Comparison of ENCODE assay signal across 14 cellular contexts in the genomic region with DNA sequence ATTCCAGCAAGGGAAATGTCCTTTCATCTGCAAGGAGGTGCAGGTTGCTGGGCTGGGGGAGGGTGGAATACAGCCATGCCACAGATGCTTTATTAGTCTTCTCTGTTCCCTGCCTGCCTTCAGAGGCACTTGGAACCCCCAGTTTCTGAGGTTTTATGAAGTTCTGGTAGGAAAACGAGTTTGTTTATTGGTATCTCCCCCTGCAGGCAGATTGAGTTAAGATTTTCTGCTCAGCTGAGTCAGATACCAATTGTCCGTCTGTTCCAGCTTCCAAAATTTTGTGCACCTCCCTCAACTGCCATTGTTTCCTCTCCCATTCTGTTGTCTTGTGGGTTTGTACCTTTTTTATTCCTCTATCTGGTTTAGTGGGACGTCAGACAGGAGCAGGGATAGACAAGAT.
DNase-seq lines count a peak whose midpoint lies in the region; ATAC-seq and TF ChIP-seq lines count a peak whose summit lies in the region.
"Had no signal": no experiment of that assay in that cellular context is flagged by ENCODE, and none has a peak within 500 bp of the region (broad histone marks: within the 10 kb centered on the region; RNA-seq: fewer than 3 reads in every experiment).

No MANE protein-coding gene starts in this region.

- no peaks in the 10 kb centered on the region for H3K9me3 Mint-ChIP-seq in neural crest cell

- H3K36me3 Mint-ChIP-seq in neural crest cell (ENCODE audit: low read depth) = peaks cover 8% of the 10 kb centered on the region

- no peaks in the 10 kb centered on the region for H3K9me3 ChIP-seq in body of pancreas
- H3K9me3 ChIP-seq: stomach had no signal

- peaks cover 7% of the 10 kb centered on the region for H3K4me1 Mint-ChIP-seq in neural crest cell

- no peak overlapping the region for H3K27ac ChIP-seq in body of pancreas
- H3K27ac ChIP-seq: stomach had no signal

- DNase-seq in DMS53 (lab: John Stamatoyannopoulos, UW) (peak; percentile 78), cardiac fibroblast (ENCODE audit: low read depth in 2 of 2) (peak in 1 of 2 donors; percentile 25), neural crest cell (ENCODE audit: low read depth, low spot score) (no peak), superior temporal gyrus (ENCODE audit: extremely low spot score) (no peak), body of pancreas (no peak), GM19238 (ENCODE audit: insufficient read length, low spot score) (no peak)
- DNase-seq in Jurkat, Clone E6-1 (ENCODE audit: low read depth, low spot score) = peak; percentile 84
- DNase-seq: activated CD8-positive, alpha-beta memory T cell treated with anti-CD3 and anti-CD28 coated beads, Interleukin-2, amount 50 U/mL, for 48 hours; amniotic stem cell; COR-L47; effector memory CD4-positive, alpha-beta T cell; mammary epithelial cell; stimulated activated CD4-positive, alpha-beta T cell treated with anti-CD3 and anti-CD28 coated beads, Interleukin-4, amount 100 ng/mL, for 24 hours; stomach had no signal

- intact Hi-C loops in body of pancreas (cut with DNase I) = no loop called here

- H3K27me3 Mint-ChIP-seq in neural crest cell (ENCODE audit: low read depth) = no peaks in the 10 kb centered on the region

- H3K27ac Mint-ChIP-seq in neural crest cell (ENCODE audit: unreplicated experiment) = no peak overlapping the region

- no peak for ATAC-seq in body of pancreas

- TF ChIP-seq POLR2A in body of pancreas (IDR thresholded peaks at IDR 0.05) = no peak

- no peaks in the 10 kb centered on the region for H3K36me3 ChIP-seq in body of pancreas (replicated peaks in 1 of 2; ENCODE audit: insufficient read depth in 1 of 2, low read depth in 2 of 2)
- H3K36me3 ChIP-seq: stomach had no signal

- no peaks in the 10 kb centered on the region for H3K4me1 ChIP-seq in body of pancreas

- peak; percentile 26 for TF ChIP-seq CTCF in cardiac fibroblast (IDR thresholded peaks at IDR 0.05; ENCODE audit: low read depth, low read length)
- TF ChIP-seq CTCF in neural crest cell (conservative IDR thresholded peaks at IDR 0.05) = peak; percentile 40
- no peak for TF ChIP-seq CTCF in body of pancreas (IDR thresholded peaks at IDR 0.05)

- H3K4me3 ChIP-seq in Jurkat, Clone E6-1 (ENCODE audit: low read length) = no peak overlapping the region
- H3K4me3 ChIP-seq in cardiac fibroblast (replicated peaks in 1 of 2; ENCODE audit: low read depth in 2 of 2, low read length in 2 of 2) = no peak overlapping the region
- no peak overlapping the region for H3K4me3 ChIP-seq in body of pancreas
- H3K4me3 ChIP-seq: stomach had no signal

- H3K27me3 ChIP-seq in body of pancreas = no peaks in the 10 kb centered on the region
- H3K27me3 ChIP-seq: stomach had no signal

- 57 to 66% methylated on average over 3 of the region's 3 CpGs for WGBS in body of pancreas, 2 donors

- H3K4me3 Mint-ChIP-seq in neural crest cell = no peak overlapping the region

Comparison
In these comparisons a context has a peak if more than half of its experiments do, and no peak if none do; other contexts are left out.
1. DNase-seq: peak in DMS53 (single experiment) and Jurkat, Clone E6-1 (single experiment); none in neural crest cell (single experiment), superior temporal gyrus (single experiment), body of pancreas (0 of 4) and GM19238 (single experiment).
2. CTCF ChIP-seq: peak in cardiac fibroblast (single experiment) and neural crest cell (single experiment); none in body of pancreas (0 of 7).